11 cellular contexts compared by ENCODE assay signal in the genomic region with DNA sequence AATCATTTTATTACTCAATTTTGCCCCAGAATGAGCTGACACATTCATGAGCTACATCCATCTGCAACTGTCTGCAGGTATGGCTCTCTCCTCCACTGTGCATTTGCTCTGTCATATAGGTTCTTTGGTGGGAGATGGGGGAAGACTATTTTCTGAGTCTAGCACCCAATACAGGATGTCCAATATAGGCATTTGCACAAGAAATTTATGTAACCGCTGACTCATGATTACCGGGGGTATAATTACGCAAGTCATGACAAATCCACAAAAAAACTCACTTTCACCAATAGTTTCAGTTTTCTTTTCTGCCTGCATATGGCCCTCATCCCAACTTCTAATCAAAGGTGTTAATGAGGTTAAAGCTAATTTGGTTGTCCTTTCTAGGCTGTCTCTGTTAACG. TPM values are rescaled to one million over a fixed set of nuclear protein-coding genes. Genes with fewer than 3 reads are reported as not detected.
DNase-seq lines count a peak whose midpoint lies in the region; ATAC-seq and TF ChIP-seq lines count a peak whose summit lies in the region.
"Had no signal": no experiment of that assay in that cellular context is flagged by ENCODE, and none has a peak within 500 bp of the region (broad histone marks: within the 10 kb centered on the region; RNA-seq: fewer than 3 reads in every experiment).

No MANE protein-coding gene starts in this region.

- H3K4me1 ChIP-seq in MM.1S (ENCODE audit: low read length) (peaks cover 30% of the 10 kb centered on the region), adipocyte (ENCODE audit: control insufficient read depth, insufficient read depth, low read length) (peaks cover 25% of the 10 kb centered on the region)

- H3K9me3 ChIP-seq in MM.1S (replicated peaks; ENCODE audit: insufficient read depth, low read length) (no peaks in the 10 kb centered on the region), adipocyte (ENCODE audit: control insufficient read depth, low read length) (no peaks in the 10 kb centered on the region)

- peaks cover 17% of the 10 kb centered on the region for H3F3A ChIP-seq in MM.1S (ENCODE audit: insufficient read depth, low read length)

- no peaks in the 10 kb centered on the region for H3K79me2 ChIP-seq in MM.1S (ENCODE audit: low read length)

- no peak overlapping the region for H3K4me3 Mint-ChIP-seq in endothelial cell (ENCODE audit: unreplicated experiment)
- H3K4me3 Mint-ChIP-seq: nephron had no signal

- no peaks in the 10 kb centered on the region for H3K36me3 Mint-ChIP-seq in endothelial cell (ENCODE audit: low read depth, unreplicated experiment)

- H3K9me3 Mint-ChIP-seq in endothelial cell (ENCODE audit: unreplicated experiment): no peaks in the 10 kb centered on the region
- H3K9me3 Mint-ChIP-seq: nephron had no signal

- no peaks in the 10 kb centered on the region for H3K27me3 ChIP-seq in MM.1S (replicated peaks; ENCODE audit: insufficient read depth, low read length)
- H3K27me3 ChIP-seq in adipocyte (replicated peaks; ENCODE audit: control insufficient read depth, insufficient read depth, low read length): no peaks in the 10 kb centered on the region

- no peak overlapping the region for H3K9ac ChIP-seq in MM.1S (ENCODE audit: low read length)
- H3K9ac ChIP-seq in adipocyte (ENCODE audit: low read length): no peak overlapping the region

- TF ChIP-seq CTCF in MM.1S (IDR thresholded peaks at IDR 0.05; ENCODE audit: low read length) (no peak), endothelial cell (IDR thresholded peaks at IDR 0.05; ENCODE audit: unreplicated experiment) (no peak)

- DNase-seq in CD1c-positive myeloid dendritic cell (ENCODE audit: extremely low spot score) (peak; percentile 62), MM.1S (peak; percentile 61), adipocyte (ENCODE audit: low read depth) (peak; percentile 81), kidney tubule cell (ENCODE audit: low spot score) (peak; percentile 41), C1 segment of cervical spinal cord (lab: John Stamatoyannopoulos, UW) (no peak), endothelial cell (ENCODE audit: low spot score) (no peak), DMS153 (lab: John Stamatoyannopoulos, UW) (no peak)
- DNase-seq: activated T-cell treated with anti-CD3 and anti-CD28 coated beads for 4 hours, NCI-H1694 had no signal

- no peaks in the 10 kb centered on the region for H3K36me3 ChIP-seq in MM.1S (replicated peaks; ENCODE audit: insufficient read depth, low read length)
- H3K36me3 ChIP-seq in adipocyte (ENCODE audit: control insufficient read depth, insufficient read depth, low read length, severe bottlenecking): no peaks in the 10 kb centered on the region

- no peak for ATAC-seq in HG02870 (IDR thresholded peaks at IDR 0.05; ENCODE audit: unreplicated experiment)

- H3K27ac Mint-ChIP-seq in endothelial cell (ENCODE audit: unreplicated experiment): no peak overlapping the region
- H3K27ac Mint-ChIP-seq: nephron had no signal

- peak overlapping the region; percentile 46 for H3K4me2 ChIP-seq in MM.1S (ENCODE audit: low read depth, low read length)

- H4K20me1 ChIP-seq in MM.1S (ENCODE audit: insufficient read depth, low read length): no peaks in the 10 kb centered on the region

- H3K27me3 Mint-ChIP-seq in endothelial cell (ENCODE audit: unreplicated experiment): peaks cover 2% of the 10 kb centered on the region

- peak overlapping the region; percentile 45 for H3K27ac ChIP-seq in MM.1S (ENCODE audit: low read length)

- H2AFZ ChIP-seq in MM.1S (ENCODE audit: low read length): no peak overlapping the region

- H3K4me3 ChIP-seq in MM.1S (ENCODE audit: low read length) (peak overlapping the region; percentile 2; the same call in 1 of the 2 replicates), adipocyte (ENCODE audit: low read length) (no peak overlapping the region)

- peaks cover 10% of the 10 kb centered on the region for H3K4me1 Mint-ChIP-seq in endothelial cell (ENCODE audit: unreplicated experiment)
- H3K4me1 Mint-ChIP-seq: nephron had no signal

- H3K9me2 ChIP-seq in MM.1S (replicated peaks; ENCODE audit: insufficient read depth, low read length): no peaks in the 10 kb centered on the region

RNA-seq across cellular contexts. Expression of gene VSIG8, which starts 17.5 kb away (rescaled TPM):
- total RNA-seq in endothelial cell (ENCODE audit: unreplicated experiment): not detected

RNA-seq across cellular contexts. Expression of gene CFAP45, which starts 20.0 kb away (rescaled TPM):
- 1.0 TPM for total RNA-seq in endothelial cell (ENCODE audit: unreplicated experiment)

RNA-seq across cellular contexts. Expression of gene TAGLN2, which starts 45.3 kb away (rescaled TPM):
- total RNA-seq in endothelial cell (ENCODE audit: unreplicated experiment): 95.2 TPM

RNA-seq across cellular contexts. Expression of gene SLAMF8, which starts 53.3 kb away (rescaled TPM):
- not detected for total RNA-seq in endothelial cell (ENCODE audit: unreplicated experiment)

Comparison
In these comparisons a context has a peak if more than half of its experiments do, and no peak if none do; other contexts are left out.
1. DNase-seq: peak in CD1c-positive myeloid dendritic cell (single experiment), MM.1S (single experiment), adipocyte (single experiment) and kidney tubule cell (single experiment); none in C1 segment of cervical spinal cord (0 of 14), endothelial cell (single experiment) and DMS153 (single experiment).